In genomic region chr12:65306603-65307501, GRCh38 we compare ENCODE assay signal across 9 cellular contexts. TPM values are rescaled to one million over a fixed set of nuclear protein-coding genes. Genes with fewer than 3 reads are reported as not detected.
DNase-seq lines count a peak whose midpoint lies in the region; ATAC-seq and TF ChIP-seq lines count a peak whose summit lies in the region.
"Had no signal": no experiment of that assay in that cellular context is flagged by ENCODE, and none has a peak within 500 bp of the region (broad histone marks: within the 10 kb centered on the region; RNA-seq: fewer than 3 reads in every experiment).

No MANE protein-coding gene starts in this region.

- H3K4me3 ChIP-seq in foreskin fibroblast (ENCODE audit: low read depth in 1 of 2, low read length in 2 of 2), result no peak overlapping the region
- H3K4me3 ChIP-seq: skin epidermis had no signal

- no peak overlapping the region for H3K4me3 Mint-ChIP-seq in effector memory CD8-positive, alpha-beta T cell

- in situ Hi-C loops in SK-MEL-5 (cut with HindIII; ENCODE audit: low pct_unique_long_range_greater_than_20kb, low sequenced_read_pairs), result no loop called here

- DNase-seq in D341Med (ENCODE audit: low spot score) (peak; percentile 52), HT1080 (ENCODE audit: low read depth) (peak; percentile 88), SK-MEL-5 (ENCODE audit: low read depth, low spot score) (peak; percentile 81), foreskin fibroblast (peak; percentile 54 to 80), pulmonary artery endothelial cell (ENCODE audit: low read depth, low spot score) (peak; percentile 46)
- DNase-seq in effector memory CD8-positive, alpha-beta T cell, result no peak

- no peaks in the 10 kb centered on the region for H3K9me3 Mint-ChIP-seq in effector memory CD8-positive, alpha-beta T cell

- peak; percentile 64 for TF ChIP-seq CTCF in foreskin fibroblast (IDR thresholded peaks at IDR 0.05; ENCODE audit: low read depth, low read length)

- peaks cover 47 to 55% of the 10 kb centered on the region in 2 donors for H3K27me3 Mint-ChIP-seq in effector memory CD8-positive, alpha-beta T cell

- no peak overlapping the region for H3K27ac Mint-ChIP-seq in effector memory CD8-positive, alpha-beta T cell

- H3K36me3 Mint-ChIP-seq in effector memory CD8-positive, alpha-beta T cell (ENCODE audit: insufficient read depth), result no peaks in the 10 kb centered on the region

- ATAC-seq in HG03097 (IDR thresholded peaks at IDR 0.05; ENCODE audit: low FRiP score, unreplicated experiment), result no peak
- no peak for ATAC-seq in HG03521 (IDR thresholded peaks at IDR 0.05; ENCODE audit: unreplicated experiment)
- no peak for ATAC-seq in effector memory CD8-positive, alpha-beta T cell (replicated peaks)

- H3K4me1 Mint-ChIP-seq in effector memory CD8-positive, alpha-beta T cell (ENCODE audit: low read depth in 2 of 2), result no peaks in the 10 kb centered on the region

RNA-seq across cellular contexts. Expression of gene MSRB3, which starts 28.4 kb away (rescaled TPM):
- total RNA-seq in HT1080 (2014; rRNA removed; shearing (Covaris generic)), result 9.9 and 13.0 TPM in 2 replicates
- 17.8 and 19.3 TPM in 2 replicates for polyA plus RNA-seq in HT1080 (2015; cell fraction: cytosol; rRNA removed)
- 9.7 and 9.8 TPM in 2 replicates for polyA plus RNA-seq in HT1080 (2015; cell fraction: nucleus; rRNA removed)
- total RNA-seq in SK-MEL-5 (2014; rRNA removed; shearing (Covaris generic)), result 7.8 and 9.0 TPM in 2 replicates
- polyA plus RNA-seq in SK-MEL-5 (2015; cell fraction: cytosol; rRNA removed), result 10.4 TPM in 2 replicates
- 7.2 and 9.0 TPM in 2 replicates for polyA plus RNA-seq in SK-MEL-5 (2015; cell fraction: nucleus; rRNA removed)
- 42.1 and 42.4 TPM in 2 replicates for total RNA-seq in pulmonary artery endothelial cell

Comparison
In these comparisons a context has a peak if more than half of its experiments do, and no peak if none do; other contexts are left out.
1. DNase-seq: peak in D341Med (single experiment), HT1080 (single experiment), SK-MEL-5 (single experiment), foreskin fibroblast (2 of 2) and pulmonary artery endothelial cell (single experiment); none in effector memory CD8-positive, alpha-beta T cell (0 of 3).